Comparison of ENCODE assay signal across 1 cellular context in genomic region chr2:160479269-160479668, GRCh38.
TF ChIP-seq lines count a peak whose summit lies in the region.

No MANE protein-coding gene starts in this region.

TF ChIP-seq in SK-N-SH, 30 proteins besides CTCF, POLR2A, EP300 and RAD21 (continued from another document):
- TF ChIP-seq REST (IDR thresholded peaks at IDR 0.05; ENCODE audit: low read depth, low read length) (no peak), FOSL2 (IDR thresholded peaks at IDR 0.05; ENCODE audit: borderline replicate concordance, low read depth) (no peak), IRF3 (IDR thresholded peaks at IDR 0.05; ENCODE audit: low read depth, low read length) (no peak), TEAD4 (IDR thresholded peaks at IDR 0.05; ENCODE audit: borderline replicate concordance, insufficient read depth) (no peak), USF1 (IDR thresholded peaks at IDR 0.05; ENCODE audit: borderline replicate concordance, low read depth) (no peak), ZBTB33 (IDR thresholded peaks at IDR 0.05; ENCODE audit: borderline replicate concordance, low read depth) (no peak), MXI1 (IDR thresholded peaks at IDR 0.05; ENCODE audit: low read depth, low read length) (no peak), EZH2phosphoT487 (IDR thresholded peaks at IDR 0.05; ENCODE audit: borderline replicate concordance, low read depth) (no peak), NFIC (IDR thresholded peaks at IDR 0.05; ENCODE audit: borderline replicate concordance) (no peak), MEF2A (IDR thresholded peaks at IDR 0.05; ENCODE audit: borderline replicate concordance, low read depth) (no peak), PBX3 (IDR thresholded peaks at IDR 0.05) (no peak), JUND (IDR thresholded peaks at IDR 0.05) (no peak), CHD2 (IDR thresholded peaks at IDR 0.05; ENCODE audit: low read length, partially characterized antibody) (no peak), SIN3A (IDR thresholded peaks at IDR 0.05; ENCODE audit: borderline replicate concordance, low read depth, low read length) (no peak)
